In the genomic region with DNA sequence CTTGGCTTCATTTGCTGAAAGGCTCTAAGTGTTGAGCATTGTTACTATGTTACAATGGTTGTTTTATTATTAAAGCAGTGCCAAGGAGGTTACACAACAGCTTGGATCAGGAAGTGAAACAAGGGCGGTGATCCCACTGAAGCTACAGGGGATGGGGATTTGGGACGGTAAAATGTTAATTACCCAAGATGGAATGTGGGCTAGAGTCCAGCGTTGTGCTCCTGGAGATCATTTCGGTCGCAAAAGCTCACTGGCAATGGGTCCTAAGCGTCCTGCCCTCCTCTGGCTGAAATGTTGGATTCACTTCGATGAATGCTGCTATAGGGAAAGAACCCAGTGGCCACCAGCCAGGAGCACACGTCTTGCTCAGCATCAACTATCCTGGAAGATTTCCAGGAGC, we compare ENCODE assay signal across 8 cellular contexts. TPM values are rescaled to one million over a fixed set of nuclear protein-coding genes. Genes with fewer than 3 reads are reported as not detected.
A peak's percentile ranks its signal among the peaks of the same experiment; 100 is the strongest.
DNase-seq lines count a peak whose midpoint lies in the region; ATAC-seq and TF ChIP-seq lines count a peak whose summit lies in the region.

No MANE protein-coding gene starts in this region.

- H4K20me1 ChIP-seq in DND-41 (ENCODE audit: insufficient read depth, low read length) = peaks cover 13% of the 10 kb centered on the region
- H4K20me1 ChIP-seq in OCI-LY3 (ENCODE audit: insufficient read depth, low read length) = no peaks in the 10 kb centered on the region; the same call in 1 of the 2 replicates

- H3K79me2 ChIP-seq in DND-41 (ENCODE audit: insufficient read depth, low read length) (peaks cover 33% of the 10 kb centered on the region), OCI-LY3 (ENCODE audit: low read length) (peaks cover 13% of the 10 kb centered on the region)

- DNase-seq in DND-41 = no peak
- no peak for DNase-seq in esophagus squamous epithelium (lab: John Stamatoyannopoulos, UW)
- no peak for DNase-seq in NK-92 (lab: John Stamatoyannopoulos, UW; ENCODE audit: unreplicated experiment)
- no peak for DNase-seq in BE2C
- no peak for DNase-seq in foreskin melanocyte

- no peak overlapping the region for H3K27ac ChIP-seq in DND-41 (ENCODE audit: low read length)
- no peak overlapping the region for H3K27ac ChIP-seq in OCI-LY3 (ENCODE audit: low read length)
- H3K27ac ChIP-seq in esophagus squamous epithelium = peak overlapping the region; percentile 87 to 98 (median 96)
- H3K27ac ChIP-seq in rectal smooth muscle tissue (ENCODE audit: low read depth, low read length) = peak overlapping the region; percentile 99

- H3K4me1 ChIP-seq in DND-41 (ENCODE audit: insufficient read depth, low read length) = peaks cover 23% of the 10 kb centered on the region
- H3K4me1 ChIP-seq in OCI-LY3 (ENCODE audit: low read length) = peaks cover 15% of the 10 kb centered on the region
- peaks cover 30 to 83% (median 48%) of the 10 kb centered on the region in 3 donors for H3K4me1 ChIP-seq in esophagus squamous epithelium
- peaks cover 10% of the 10 kb centered on the region for H3K4me1 ChIP-seq in rectal smooth muscle tissue (ENCODE audit: control insufficient read depth, insufficient read depth, low read length)
- H3K4me1 ChIP-seq in BE2C = peaks cover 15% of the 10 kb centered on the region

- H3K4me3 ChIP-seq in DND-41 (ENCODE audit: low read depth in 1 of 2, low read length in 2 of 2) (peak overlapping the region in 1 of 2 experiments; percentile 87; a peak in 2 of 4 replicates), OCI-LY3 (ENCODE audit: low read length) (peak overlapping the region; percentile 77; the same call in 1 of the 2 replicates), esophagus squamous epithelium (peak overlapping the region in 3 of 4 donors; percentile 82 to 87 (median 85)), rectal smooth muscle tissue (ENCODE audit: low read length) (peak overlapping the region; percentile 92), BE2C (ENCODE audit: low read depth, low read length) (no peak overlapping the region)

- ATAC-seq in DND-41 (ENCODE audit: insufficient read depth, low read depth) (no peak), HG02840 (IDR thresholded peaks at IDR 0.05; ENCODE audit: low FRiP score, unreplicated experiment) (no peak)

- H3K4me2 ChIP-seq in DND-41 (ENCODE audit: insufficient read depth, low read length) (peak overlapping the region; percentile 70), OCI-LY3 (ENCODE audit: low read length) (peak overlapping the region; percentile 89)

- H3K27me3 ChIP-seq in DND-41 (ENCODE audit: insufficient read depth, low read length, poor library complexity) (no peaks in the 10 kb centered on the region), OCI-LY3 (ENCODE audit: low read depth, low read length) (peaks cover 26% of the 10 kb centered on the region), esophagus squamous epithelium (no peaks in the 10 kb centered on the region), rectal smooth muscle tissue (ENCODE audit: control insufficient read depth, insufficient read depth, low read length) (no peaks in the 10 kb centered on the region), BE2C (peaks cover 8% of the 10 kb centered on the region)

- WGBS in esophagus squamous epithelium, 2 donors = 7 to 25% methylated on average over 8 of the region's 8 CpGs

- TF ChIP-seq POLR2A in esophagus squamous epithelium (IDR thresholded peaks at IDR 0.05) = no peak

- TF ChIP-seq CTCF in DND-41 (IDR thresholded peaks at IDR 0.05; ENCODE audit: borderline replicate concordance, extremely low read depth, low read length, poor library complexity, severe bottlenecking) (no peak), OCI-LY3 (IDR thresholded peaks at IDR 0.05; ENCODE audit: low read depth, low read length) (no peak), esophagus squamous epithelium (IDR thresholded peaks at IDR 0.05) (peak in 3 of 6 experiments; percentile 22 to 36 (median 24)), BE2C (IDR thresholded peaks at IDR 0.05; ENCODE audit: low read depth, low read length) (no peak)

- H3K9me3 ChIP-seq in DND-41 (ENCODE audit: insufficient read depth, low read length, severe bottlenecking) (no peaks in the 10 kb centered on the region), OCI-LY3 (ENCODE audit: insufficient read depth, low read length) (no peaks in the 10 kb centered on the region), esophagus squamous epithelium (no peaks in the 10 kb centered on the region), BE2C (no peaks in the 10 kb centered on the region)

- intact Hi-C loops in esophagus squamous epithelium (cut with DNase I) = loop anchor here (5.0 kb wide), 1 partner anchor 304 kb away; a partner anchor contains a TSS

- H3K9ac ChIP-seq in DND-41 (ENCODE audit: low read depth, low read length) (peak overlapping the region; percentile 67), OCI-LY3 (ENCODE audit: low read length) (no peak overlapping the region), rectal smooth muscle tissue (ENCODE audit: low read length) (no peak overlapping the region)

- H3K36me3 ChIP-seq in DND-41 (ENCODE audit: insufficient read depth, low read length) = peaks cover 4% of the 10 kb centered on the region; the same call in 1 of the 2 replicates
- H3K36me3 ChIP-seq in OCI-LY3 (replicated peaks; ENCODE audit: low read depth, low read length) = no peaks in the 10 kb centered on the region
- no peaks in the 10 kb centered on the region for H3K36me3 ChIP-seq in esophagus squamous epithelium
- no peaks in the 10 kb centered on the region for H3K36me3 ChIP-seq in rectal smooth muscle tissue (ENCODE audit: control insufficient read depth, insufficient read depth, low read length)
- no peaks in the 10 kb centered on the region for H3K36me3 ChIP-seq in BE2C

- H2AFZ ChIP-seq in DND-41 (ENCODE audit: low read depth, low read length) (no peak overlapping the region), OCI-LY3 (ENCODE audit: low read depth, low read length) (no peak overlapping the region)

RNA-seq across cellular contexts. Expression of a gene that starts 48.3 kb away (rescaled TPM):
- 10 to 100 TPM; 25.5 to 39.2 (median 29.6) TPM for total RNA-seq in esophagus squamous epithelium
- not detected for polyA plus RNA-seq in BE2C (2012; ENCODE audit: insufficient read depth, insufficient read length, low read depth)

Comparison
In these comparisons a context has a peak if more than half of its experiments do, and no peak if none do; other contexts are left out.
1. H3K27ac ChIP-seq: peak in esophagus squamous epithelium (4 of 4) and rectal smooth muscle tissue (single experiment); none in DND-41 (single experiment) and OCI-LY3 (single experiment).